1 cellular context compared by ENCODE assay signal in the genomic region with DNA sequence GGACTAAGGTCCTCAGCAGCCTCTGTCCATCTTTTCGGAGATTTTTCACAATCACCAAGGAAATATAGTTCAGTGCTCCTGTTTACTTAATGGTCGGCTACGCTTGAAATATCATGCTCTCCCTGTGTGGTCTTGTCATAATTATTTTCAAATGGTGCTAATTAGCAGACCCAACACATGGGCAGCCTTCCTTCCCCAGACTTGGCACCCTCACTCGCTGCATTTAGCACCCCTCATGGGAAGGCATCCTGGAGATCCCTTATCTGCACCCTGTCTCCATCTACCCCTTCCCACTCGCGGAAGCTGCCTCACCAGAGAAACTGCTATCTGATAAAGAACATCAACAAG.
A peak's percentile ranks its signal among the peaks of the same experiment; 100 is the strongest.
TF ChIP-seq lines count a peak whose summit lies in the region.

No MANE protein-coding gene starts in this region.

TF ChIP-seq in Ishikawa, 13 proteins besides CTCF, POLR2A, EP300 and RAD21 (continued from another document):
- TF ChIP-seq, protein P1, sequence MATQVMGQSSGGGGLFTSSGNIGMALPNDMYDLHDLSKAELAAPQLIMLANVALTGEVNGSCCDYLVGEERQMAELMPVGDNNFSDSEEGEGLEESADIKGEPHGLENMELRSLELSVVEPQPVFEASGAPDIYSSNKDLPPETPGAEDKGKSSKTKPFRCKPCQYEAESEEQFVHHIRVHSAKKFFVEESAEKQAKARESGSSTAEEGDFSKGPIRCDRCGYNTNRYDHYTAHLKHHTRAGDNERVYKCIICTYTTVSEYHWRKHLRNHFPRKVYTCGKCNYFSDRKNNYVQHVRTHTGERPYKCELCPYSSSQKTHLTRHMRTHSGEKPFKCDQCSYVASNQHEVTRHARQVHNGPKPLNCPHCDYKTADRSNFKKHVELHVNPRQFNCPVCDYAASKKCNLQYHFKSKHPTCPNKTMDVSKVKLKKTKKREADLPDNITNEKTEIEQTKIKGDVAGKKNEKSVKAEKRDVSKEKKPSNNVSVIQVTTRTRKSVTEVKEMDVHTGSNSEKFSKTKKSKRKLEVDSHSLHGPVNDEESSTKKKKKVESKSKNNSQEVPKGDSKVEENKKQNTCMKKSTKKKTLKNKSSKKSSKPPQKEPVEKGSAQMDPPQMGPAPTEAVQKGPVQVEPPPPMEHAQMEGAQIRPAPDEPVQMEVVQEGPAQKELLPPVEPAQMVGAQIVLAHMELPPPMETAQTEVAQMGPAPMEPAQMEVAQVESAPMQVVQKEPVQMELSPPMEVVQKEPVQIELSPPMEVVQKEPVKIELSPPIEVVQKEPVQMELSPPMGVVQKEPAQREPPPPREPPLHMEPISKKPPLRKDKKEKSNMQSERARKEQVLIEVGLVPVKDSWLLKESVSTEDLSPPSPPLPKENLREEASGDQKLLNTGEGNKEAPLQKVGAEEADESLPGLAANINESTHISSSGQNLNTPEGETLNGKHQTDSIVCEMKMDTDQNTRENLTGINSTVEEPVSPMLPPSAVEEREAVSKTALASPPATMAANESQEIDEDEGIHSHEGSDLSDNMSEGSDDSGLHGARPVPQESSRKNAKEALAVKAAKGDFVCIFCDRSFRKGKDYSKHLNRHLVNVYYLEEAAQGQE (IDR thresholded peaks at IDR 0.05; ENCODE audit: low read depth) = no peak
- TF ChIP-seq, protein P2, sequence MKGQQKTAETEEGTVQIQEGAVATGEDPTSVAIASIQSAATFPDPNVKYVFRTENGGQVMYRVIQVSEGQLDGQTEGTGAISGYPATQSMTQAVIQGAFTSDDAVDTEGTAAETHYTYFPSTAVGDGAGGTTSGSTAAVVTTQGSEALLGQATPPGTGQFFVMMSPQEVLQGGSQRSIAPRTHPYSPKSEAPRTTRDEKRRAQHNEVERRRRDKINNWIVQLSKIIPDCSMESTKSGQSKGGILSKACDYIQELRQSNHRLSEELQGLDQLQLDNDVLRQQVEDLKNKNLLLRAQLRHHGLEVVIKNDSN (IDR thresholded peaks at IDR 0.05) = no peak
- TF ChIP-seq CREB1 (IDR thresholded peaks at IDR 0.05; ENCODE audit: low read depth) = no peak
- no peak for TF ChIP-seq TEAD4 (IDR thresholded peaks at IDR 0.05)
- no peak for TF ChIP-seq TAF1 (IDR thresholded peaks at IDR 0.05; ENCODE audit: low read depth)
- TF ChIP-seq ZBTB7A (IDR thresholded peaks at IDR 0.05; ENCODE audit: low read depth) = no peak
- peak; percentile 32; the same call in 1 of the 2 replicates for TF ChIP-seq NFIC (IDR thresholded peaks at IDR 0.05)
- TF ChIP-seq CEBPB (IDR thresholded peaks at IDR 0.05) = no peak
- peak; percentile 80; the same call in 1 of the 2 replicates for TF ChIP-seq TCF12 (IDR thresholded peaks at IDR 0.05; ENCODE audit: low read depth)
TF ChIP-seq in Ishikawa: peak in this region for 4.
